Comparison of ENCODE assay signal across 2 cellular contexts in the genomic region with DNA sequence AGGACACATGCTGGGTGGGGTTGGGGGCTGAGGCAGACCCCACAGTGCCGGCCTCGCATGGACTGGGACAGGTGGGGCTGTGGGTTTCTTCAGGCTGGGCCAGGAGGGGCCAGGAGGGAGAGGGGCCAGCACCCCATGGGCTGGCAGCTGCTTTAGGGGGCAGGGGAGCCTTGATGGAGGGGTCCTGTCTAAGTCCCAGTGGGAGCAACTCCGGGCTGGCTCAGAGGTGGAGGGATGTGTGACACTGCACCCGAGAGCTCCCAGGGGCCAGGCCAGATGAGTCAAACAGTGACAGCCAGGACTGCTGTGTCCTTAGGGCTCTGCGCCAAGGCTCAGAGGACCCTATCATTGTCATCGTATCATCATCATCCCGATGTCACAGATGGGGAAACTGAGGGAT.
TF ChIP-seq lines count a peak whose summit lies in the region.

No MANE protein-coding gene starts in this region.

TF ChIP-seq in GM12878, 131 proteins besides CTCF, POLR2A, EP300 and RAD21:
- TF ChIP-seq NR2F1 (conservative IDR thresholded peaks at IDR 0.05) (0 out of 2 replicates have a peak, but pooled peaks have one; percentile 7), FOS (IDR thresholded peaks at IDR 0.05; ENCODE audit: borderline replicate concordance, extremely low read depth, insufficient read length) (no peak)

TF ChIP-seq in WTC11, 78 proteins besides CTCF, POLR2A, EP300 and RAD21:
- no peak for TF ChIP-seq SMAD3 (CRISPR knock-in tag; IDR thresholded peaks at IDR 0.05; ENCODE audit: borderline replicate concordance)
- no peak for TF ChIP-seq SP1 (CRISPR knock-in tag; conservative IDR thresholded peaks at IDR 0.05)
- TF ChIP-seq, protein P1, sequence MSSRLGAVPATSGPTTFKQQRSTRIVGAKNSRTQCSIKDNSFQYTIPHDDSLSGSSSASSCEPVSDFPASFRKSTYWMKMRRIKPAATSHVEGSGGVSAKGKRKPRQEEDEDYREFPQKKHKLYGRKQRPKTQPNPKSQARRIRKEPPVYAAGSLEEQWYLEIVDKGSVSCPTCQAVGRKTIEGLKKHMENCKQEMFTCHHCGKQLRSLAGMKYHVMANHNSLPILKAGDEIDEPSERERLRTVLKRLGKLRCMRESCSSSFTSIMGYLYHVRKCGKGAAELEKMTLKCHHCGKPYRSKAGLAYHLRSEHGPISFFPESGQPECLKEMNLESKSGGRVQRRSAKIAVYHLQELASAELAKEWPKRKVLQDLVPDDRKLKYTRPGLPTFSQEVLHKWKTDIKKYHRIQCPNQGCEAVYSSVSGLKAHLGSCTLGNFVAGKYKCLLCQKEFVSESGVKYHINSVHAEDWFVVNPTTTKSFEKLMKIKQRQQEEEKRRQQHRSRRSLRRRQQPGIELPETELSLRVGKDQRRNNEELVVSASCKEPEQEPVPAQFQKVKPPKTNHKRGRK (CRISPR knock-in tag; IDR thresholded peaks at IDR 0.05; ENCODE audit: borderline replicate concordance): no peak
- TF ChIP-seq, protein P2, sequence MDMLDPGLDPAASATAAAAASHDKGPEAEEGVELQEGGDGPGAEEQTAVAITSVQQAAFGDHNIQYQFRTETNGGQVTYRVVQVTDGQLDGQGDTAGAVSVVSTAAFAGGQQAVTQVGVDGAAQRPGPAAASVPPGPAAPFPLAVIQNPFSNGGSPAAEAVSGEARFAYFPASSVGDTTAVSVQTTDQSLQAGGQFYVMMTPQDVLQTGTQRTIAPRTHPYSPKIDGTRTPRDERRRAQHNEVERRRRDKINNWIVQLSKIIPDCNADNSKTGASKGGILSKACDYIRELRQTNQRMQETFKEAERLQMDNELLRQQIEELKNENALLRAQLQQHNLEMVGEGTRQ (CRISPR knock-in tag; IDR thresholded peaks at IDR 0.05): no peak
- TF ChIP-seq HMGA2 (CRISPR knock-in tag; IDR thresholded peaks at IDR 0.05): no peak
- TF ChIP-seq, protein P3, sequence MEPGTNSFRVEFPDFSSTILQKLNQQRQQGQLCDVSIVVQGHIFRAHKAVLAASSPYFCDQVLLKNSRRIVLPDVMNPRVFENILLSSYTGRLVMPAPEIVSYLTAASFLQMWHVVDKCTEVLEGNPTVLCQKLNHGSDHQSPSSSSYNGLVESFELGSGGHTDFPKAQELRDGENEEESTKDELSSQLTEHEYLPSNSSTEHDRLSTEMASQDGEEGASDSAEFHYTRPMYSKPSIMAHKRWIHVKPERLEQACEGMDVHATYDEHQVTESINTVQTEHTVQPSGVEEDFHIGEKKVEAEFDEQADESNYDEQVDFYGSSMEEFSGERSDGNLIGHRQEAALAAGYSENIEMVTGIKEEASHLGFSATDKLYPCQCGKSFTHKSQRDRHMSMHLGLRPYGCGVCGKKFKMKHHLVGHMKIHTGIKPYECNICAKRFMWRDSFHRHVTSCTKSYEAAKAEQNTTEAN (CRISPR knock-in tag; IDR thresholded peaks at IDR 0.05): no peak
- TF ChIP-seq, protein P4, sequence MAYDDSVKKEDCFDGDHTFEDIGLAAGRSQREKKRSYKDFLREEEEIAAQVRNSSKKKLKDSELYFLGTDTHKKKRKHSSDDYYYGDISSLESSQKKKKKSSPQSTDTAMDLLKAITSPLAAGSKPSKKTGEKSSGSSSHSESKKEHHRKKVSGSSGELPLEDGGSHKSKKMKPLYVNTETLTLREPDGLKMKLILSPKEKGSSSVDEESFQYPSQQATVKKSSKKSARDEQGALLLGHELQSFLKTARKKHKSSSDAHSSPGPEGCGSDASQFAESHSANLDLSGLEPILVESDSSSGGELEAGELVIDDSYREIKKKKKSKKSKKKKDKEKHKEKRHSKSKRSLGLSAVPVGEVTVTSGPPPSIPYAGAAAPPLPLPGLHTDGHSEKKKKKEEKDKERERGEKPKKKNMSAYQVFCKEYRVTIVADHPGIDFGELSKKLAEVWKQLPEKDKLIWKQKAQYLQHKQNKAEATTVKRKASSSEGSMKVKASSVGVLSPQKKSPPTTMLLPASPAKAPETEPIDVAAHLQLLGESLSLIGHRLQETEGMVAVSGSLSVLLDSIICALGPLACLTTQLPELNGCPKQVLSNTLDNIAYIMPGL (CRISPR knock-in tag; IDR thresholded peaks at IDR 0.05): no peak
- TF ChIP-seq, protein P5, sequence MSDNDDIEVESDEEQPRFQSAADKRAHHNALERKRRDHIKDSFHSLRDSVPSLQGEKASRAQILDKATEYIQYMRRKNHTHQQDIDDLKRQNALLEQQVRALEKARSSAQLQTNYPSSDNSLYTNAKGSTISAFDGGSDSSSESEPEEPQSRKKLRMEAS (CRISPR knock-in tag; IDR thresholded peaks at IDR 0.05): no peak
- TF ChIP-seq ZNF219 (CRISPR knock-in tag; IDR thresholded peaks at IDR 0.05; ENCODE audit: borderline replicate concordance): no peak
- no peak for TF ChIP-seq PRRX2 (CRISPR knock-in tag; IDR thresholded peaks at IDR 0.05)
